22 cellular contexts compared by ENCODE assay signal in genomic region chr12:5139751-5140150, GRCh38.
"Had no signal": no experiment of that assay in that cellular context is flagged by ENCODE, and none has a peak within 500 bp of the region (broad histone marks: within the 10 kb centered on the region; RNA-seq: fewer than 3 reads in every experiment).

No MANE protein-coding gene starts in this region.

- H3K4me1 ChIP-seq: gastrocnemius medialis, psoas muscle, sigmoid colon, transverse colon, upper lobe of right lung, uterus had no signal

- H3K4me3 Mint-ChIP-seq: mesothelial cell of epicardium; naive B cell; natural killer cell treated with Interleukin-12 subunit alpha and Interleukin-12 subunit beta and Interleukin-15 and Interleukin-18, amount 100 ng/mL, for 72 hours; neural crest cell; stimulated activated effector memory CD8-positive, alpha-beta T cell treated with anti-CD3 and anti-CD28 coated beads, Interleukin-12 subunit alpha, Interleukin-12 subunit beta, amount 100 ng/mL, for 72 hours had no signal

- ATAC-seq: gastrocnemius medialis; mucosa of descending colon; natural killer cell treated with Interleukin-12 subunit alpha and Interleukin-12 subunit beta and Interleukin-15 and Interleukin-18, amount 100 ng/mL, for 72 hours; psoas muscle; right cardiac atrium; stimulated activated effector memory CD8-positive, alpha-beta T cell treated with anti-CD3 and anti-CD28 coated beads, Interleukin-12 subunit alpha, Interleukin-12 subunit beta, amount 100 ng/mL, for 72 hours; upper lobe of right lung had no signal

- H3K4me1 Mint-ChIP-seq: naive B cell; neural crest cell; stimulated activated effector memory CD8-positive, alpha-beta T cell treated with anti-CD3 and anti-CD28 coated beads, Interleukin-12 subunit alpha, Interleukin-12 subunit beta, amount 100 ng/mL, for 72 hours had no signal

- H3K9me3 ChIP-seq: gastrocnemius medialis, mucosa of descending colon, sigmoid colon, transverse colon, upper lobe of right lung, uterus had no signal

- H3K9me3 Mint-ChIP-seq: natural killer cell treated with Interleukin-12 subunit alpha and Interleukin-12 subunit beta and Interleukin-15 and Interleukin-18, amount 100 ng/mL, for 72 hours; stimulated activated effector memory CD8-positive, alpha-beta T cell treated with anti-CD3 and anti-CD28 coated beads, Interleukin-12 subunit alpha, Interleukin-12 subunit beta, amount 100 ng/mL, for 72 hours had no signal

- H3K36me3 Mint-ChIP-seq: natural killer cell treated with Interleukin-12 subunit alpha and Interleukin-12 subunit beta and Interleukin-15 and Interleukin-18, amount 100 ng/mL, for 72 hours; stimulated activated effector memory CD8-positive, alpha-beta T cell treated with anti-CD3 and anti-CD28 coated beads, Interleukin-12 subunit alpha, Interleukin-12 subunit beta, amount 100 ng/mL, for 72 hours had no signal

- H3K27ac Mint-ChIP-seq: mesothelial cell of epicardium; naive B cell; natural killer cell treated with Interleukin-12 subunit alpha and Interleukin-12 subunit beta and Interleukin-15 and Interleukin-18, amount 100 ng/mL, for 72 hours; stimulated activated effector memory CD8-positive, alpha-beta T cell treated with anti-CD3 and anti-CD28 coated beads, Interleukin-12 subunit alpha, Interleukin-12 subunit beta, amount 100 ng/mL, for 72 hours had no signal

- H3K27me3 ChIP-seq: gastrocnemius medialis, sigmoid colon, uterus had no signal

- H3K27ac ChIP-seq: dorsolateral prefrontal cortex, epithelial cell of prostate, gastrocnemius medialis, psoas muscle, sigmoid colon, transverse colon, upper lobe of right lung, uterus had no signal

- DNase-seq: dorsolateral prefrontal cortex; effector CD4-positive, alpha-beta T cell; gastrocnemius medialis; head of caudate nucleus; mucosa of descending colon; naive B cell; nucleus accumbens; psoas muscle; right cardiac atrium; sigmoid colon; stimulated activated CD4-positive, alpha-beta T cell treated with anti-CD3 and anti-CD28 coated beads, Interleukin-2, amount 100 ng/mL, for 24 hours; stimulated activated CD4-positive, alpha-beta T cell treated with anti-CD3 and anti-CD28 coated beads, Interleukin-4, amount 100 ng/mL, for 24 hours; stimulated activated naive CD4-positive, alpha-beta T cell treated with Interleukin-2 at 50 U/mL for 16 hours; transverse colon; upper lobe of right lung; uterus had no signal

- H3K4me3 ChIP-seq: dorsolateral prefrontal cortex, lung, mucosa of descending colon, psoas muscle, sigmoid colon, transverse colon, upper lobe of right lung, uterus had no signal

- H3K36me3 ChIP-seq: gastrocnemius medialis, sigmoid colon, transverse colon, upper lobe of right lung, uterus had no signal
